26 cellular contexts compared by ENCODE assay signal in the genomic region with DNA sequence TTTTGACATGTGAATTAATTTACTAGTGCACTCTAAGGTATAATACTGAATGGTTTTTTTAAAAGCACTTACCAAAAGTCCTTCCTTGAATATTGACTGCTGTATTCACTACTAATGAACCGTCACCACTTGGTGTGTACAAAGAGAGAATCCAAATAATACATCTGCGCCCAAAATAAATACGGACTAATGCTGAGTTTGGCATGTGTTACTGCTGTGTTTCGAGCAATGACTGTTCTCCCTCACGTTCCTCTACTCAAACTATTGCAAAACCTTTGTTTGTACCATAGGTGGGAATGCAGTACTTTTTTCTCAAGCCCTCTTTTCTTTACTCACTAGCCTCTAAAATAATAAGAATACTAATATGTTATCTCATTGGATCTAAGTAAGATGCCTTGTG.
DNase-seq lines count a peak whose midpoint lies in the region; ATAC-seq and TF ChIP-seq lines count a peak whose summit lies in the region.
"Had no signal": no experiment of that assay in that cellular context is flagged by ENCODE, and none has a peak within 500 bp of the region (broad histone marks: within the 10 kb centered on the region; RNA-seq: fewer than 3 reads in every experiment).

No MANE protein-coding gene starts in this region.

- ATAC-seq in HG03175 (IDR thresholded peaks at IDR 0.05; ENCODE audit: unreplicated experiment): no peak
- no peak for ATAC-seq in GM18870 (IDR thresholded peaks at IDR 0.05; ENCODE audit: unreplicated experiment)
- ATAC-seq: activated naive CD8-positive, alpha-beta T cell treated with anti-CD3 and anti-CD28 coated beads, Interleukin-2, amount 50 U/mL, for 24 hours; Panc1 had no signal

- DNase-seq in NCI-H1092 (lab: John Stamatoyannopoulos, UW) (peak; percentile 26), NCI-H2029 (lab: John Stamatoyannopoulos, UW) (peak; percentile 14), astrocyte of the hippocampus (ENCODE audit: low read depth, low spot score) (peak; percentile 40), cortex of kidney (lab: John Stamatoyannopoulos, UW) (no peak)
- DNase-seq in activated CD4-positive, alpha-beta T cell treated with anti-CD3 and anti-CD28 coated beads, Interleukin-2, amount 50 U/mL, for 1 hour: no peak
- DNase-seq: activated CD8-positive, alpha-beta memory T cell treated with anti-CD3 and anti-CD28 coated beads for 24 hours; activated gamma-delta T cell; activated naive CD8-positive, alpha-beta T cell treated with anti-CD3 and anti-CD28 coated beads, Interleukin-2, amount 50 U/mL, for 24 hours; activated T-cell treated with anti-CD3 and anti-CD28 coated beads, Interleukin-2, amount 50 U/mL, for 1 hour; C1 segment of cervical spinal cord; effector CD8-positive, alpha-beta T cell; erythroblast; HCEC 1CT; IMR-90; kidney; NCI-H1436 treated with DMSO at 0.1 percent for 48 hours; SJCRH30; stomach; T-helper 1 cell; tibial artery had no signal

- H3K9me3 ChIP-seq in liver (ENCODE audit: control insufficient read depth in 4 of 4, low read length in 3 of 4): no peaks in the 10 kb centered on the region
- H3K9me3 ChIP-seq: SJCRH30, stomach, tibial artery had no signal

- WGBS in liver: 29% methylated on average over 5 of the region's 5 CpGs

- no peak overlapping the region for H3K27ac ChIP-seq in liver (ENCODE audit: low read depth in 1 of 2, low read length in 2 of 2)
- H3K27ac ChIP-seq: neural progenitor cell, SJCRH30, stomach, tibial artery had no signal

- H3K27me3 ChIP-seq in liver (ENCODE audit: control insufficient read depth in 4 of 4, insufficient read depth in 4 of 4, low read length in 3 of 4): no peaks in the 10 kb centered on the region
- H3K27me3 ChIP-seq: neural progenitor cell, SJCRH30, stomach, tibial artery had no signal

- H3K36me3 ChIP-seq in liver (ENCODE audit: control insufficient read depth in 4 of 4, insufficient read depth in 3 of 4, low read depth in 1 of 4, low read length in 3 of 4): no peaks in the 10 kb centered on the region
- H3K36me3 ChIP-seq: neural progenitor cell, SJCRH30, stomach, tibial artery had no signal

- H3K4me1 ChIP-seq in liver (ENCODE audit: control insufficient read depth in 4 of 4, insufficient read depth in 4 of 4, low read length in 3 of 4): peaks cover 0 to 4% (median 1%) of the 10 kb centered on the region in 4 donors
- H3K4me1 ChIP-seq: neural progenitor cell, stomach, tibial artery had no signal

- no peak for TF ChIP-seq CTCF in liver (IDR thresholded peaks at IDR 0.05; ENCODE audit: low read depth, low read length, missing input control)

- no peak overlapping the region for H3K9ac ChIP-seq in liver (ENCODE audit: low read depth in 1 of 2, low read length in 2 of 2)
- H3K9ac ChIP-seq: neural progenitor cell had no signal

- no peak overlapping the region for H3K4me3 ChIP-seq in liver (ENCODE audit: low read depth in 1 of 3, low read length in 3 of 3)
- H3K4me3 ChIP-seq: lung, neural progenitor cell, SJCRH30, stomach, tibial artery had no signal

- TF ChIP-seq RAD21 in liver (IDR thresholded peaks at IDR 0.05): peak; percentile 50 to 61

TF ChIP-seq in liver, 16 proteins besides CTCF, POLR2A, EP300 and RAD21:
- peak in 1 of 2 donors; percentile 77 for TF ChIP-seq JUND (IDR thresholded peaks at IDR 0.05)
- TF ChIP-seq GABPA (IDR thresholded peaks at IDR 0.05 in 1 of 2, conservative IDR thresholded peaks at IDR 0.05 in 1 of 2): peak in 1 of 2 donors; percentile 39
- TF ChIP-seq, protein P1, sequence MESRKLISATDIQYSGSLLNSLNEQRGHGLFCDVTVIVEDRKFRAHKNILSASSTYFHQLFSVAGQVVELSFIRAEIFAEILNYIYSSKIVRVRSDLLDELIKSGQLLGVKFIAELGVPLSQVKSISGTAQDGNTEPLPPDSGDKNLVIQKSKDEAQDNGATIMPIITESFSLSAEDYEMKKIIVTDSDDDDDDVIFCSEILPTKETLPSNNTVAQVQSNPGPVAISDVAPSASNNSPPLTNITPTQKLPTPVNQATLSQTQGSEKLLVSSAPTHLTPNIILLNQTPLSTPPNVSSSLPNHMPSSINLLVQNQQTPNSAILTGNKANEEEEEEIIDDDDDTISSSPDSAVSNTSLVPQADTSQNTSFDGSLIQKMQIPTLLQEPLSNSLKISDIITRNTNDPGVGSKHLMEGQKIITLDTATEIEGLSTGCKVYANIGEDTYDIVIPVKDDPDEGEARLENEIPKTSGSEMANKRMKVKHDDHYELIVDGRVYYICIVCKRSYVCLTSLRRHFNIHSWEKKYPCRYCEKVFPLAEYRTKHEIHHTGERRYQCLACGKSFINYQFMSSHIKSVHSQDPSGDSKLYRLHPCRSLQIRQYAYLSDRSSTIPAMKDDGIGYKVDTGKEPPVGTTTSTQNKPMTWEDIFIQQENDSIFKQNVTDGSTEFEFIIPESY (IDR thresholded peaks at IDR 0.05): peak; percentile 78
- TF ChIP-seq FOXA1 (IDR thresholded peaks at IDR 0.05): peak; percentile 98
- peak; percentile 99 for TF ChIP-seq FOXA2 (IDR thresholded peaks at IDR 0.05)
- TF ChIP-seq HNF4A (conservative IDR thresholded peaks at IDR 0.05): peak; percentile 46 to 82
- TF ChIP-seq, protein P2, sequence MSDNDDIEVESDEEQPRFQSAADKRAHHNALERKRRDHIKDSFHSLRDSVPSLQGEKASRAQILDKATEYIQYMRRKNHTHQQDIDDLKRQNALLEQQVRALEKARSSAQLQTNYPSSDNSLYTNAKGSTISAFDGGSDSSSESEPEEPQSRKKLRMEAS (IDR thresholded peaks at IDR 0.05): peak; percentile 83
- TF ChIP-seq YY1 (IDR thresholded peaks at IDR 0.05): peak; percentile 55
- peak; percentile 31 to 94 for TF ChIP-seq RXRA (IDR thresholded peaks at IDR 0.05)
- TF ChIP-seq, protein P3, sequence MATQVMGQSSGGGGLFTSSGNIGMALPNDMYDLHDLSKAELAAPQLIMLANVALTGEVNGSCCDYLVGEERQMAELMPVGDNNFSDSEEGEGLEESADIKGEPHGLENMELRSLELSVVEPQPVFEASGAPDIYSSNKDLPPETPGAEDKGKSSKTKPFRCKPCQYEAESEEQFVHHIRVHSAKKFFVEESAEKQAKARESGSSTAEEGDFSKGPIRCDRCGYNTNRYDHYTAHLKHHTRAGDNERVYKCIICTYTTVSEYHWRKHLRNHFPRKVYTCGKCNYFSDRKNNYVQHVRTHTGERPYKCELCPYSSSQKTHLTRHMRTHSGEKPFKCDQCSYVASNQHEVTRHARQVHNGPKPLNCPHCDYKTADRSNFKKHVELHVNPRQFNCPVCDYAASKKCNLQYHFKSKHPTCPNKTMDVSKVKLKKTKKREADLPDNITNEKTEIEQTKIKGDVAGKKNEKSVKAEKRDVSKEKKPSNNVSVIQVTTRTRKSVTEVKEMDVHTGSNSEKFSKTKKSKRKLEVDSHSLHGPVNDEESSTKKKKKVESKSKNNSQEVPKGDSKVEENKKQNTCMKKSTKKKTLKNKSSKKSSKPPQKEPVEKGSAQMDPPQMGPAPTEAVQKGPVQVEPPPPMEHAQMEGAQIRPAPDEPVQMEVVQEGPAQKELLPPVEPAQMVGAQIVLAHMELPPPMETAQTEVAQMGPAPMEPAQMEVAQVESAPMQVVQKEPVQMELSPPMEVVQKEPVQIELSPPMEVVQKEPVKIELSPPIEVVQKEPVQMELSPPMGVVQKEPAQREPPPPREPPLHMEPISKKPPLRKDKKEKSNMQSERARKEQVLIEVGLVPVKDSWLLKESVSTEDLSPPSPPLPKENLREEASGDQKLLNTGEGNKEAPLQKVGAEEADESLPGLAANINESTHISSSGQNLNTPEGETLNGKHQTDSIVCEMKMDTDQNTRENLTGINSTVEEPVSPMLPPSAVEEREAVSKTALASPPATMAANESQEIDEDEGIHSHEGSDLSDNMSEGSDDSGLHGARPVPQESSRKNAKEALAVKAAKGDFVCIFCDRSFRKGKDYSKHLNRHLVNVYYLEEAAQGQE (IDR thresholded peaks at IDR 0.05): peak; percentile 46
- TF ChIP-seq TAF1 (conservative IDR thresholded peaks at IDR 0.05): no peak
- TF ChIP-seq, protein P4, sequence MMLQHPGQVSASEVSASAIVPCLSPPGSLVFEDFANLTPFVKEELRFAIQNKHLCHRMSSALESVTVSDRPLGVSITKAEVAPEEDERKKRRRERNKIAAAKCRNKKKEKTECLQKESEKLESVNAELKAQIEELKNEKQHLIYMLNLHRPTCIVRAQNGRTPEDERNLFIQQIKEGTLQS (IDR thresholded peaks at IDR 0.05): no peak
- peak in 1 of 2 donors; percentile 46 for TF ChIP-seq EGR1 (IDR thresholded peaks at IDR 0.05; ENCODE audit: low read depth in 2 of 2)
- no peak for TF ChIP-seq HNF4G (IDR thresholded peaks at IDR 0.05)
- peak; percentile 45 for TF ChIP-seq SP1 (IDR thresholded peaks at IDR 0.05)
- TF ChIP-seq NR2F2 (IDR thresholded peaks at IDR 0.05): no peak

Comparison
In these comparisons a context has a peak if more than half of its experiments do, and no peak if none do; other contexts are left out.
1. DNase-seq: peak in NCI-H1092 (single experiment), NCI-H2029 (single experiment) and astrocyte of the hippocampus (single experiment); none in cortex of kidney (single experiment) and activated CD4-positive, alpha-beta T cell treated with anti-CD3 and anti-CD28 coated beads, Interleukin-2, amount 50 U/mL, for 1 hour (single experiment).